Comparison of ENCODE assay signal across 25 cellular contexts in genomic region chr1:191752342-191752741, GRCh38.
A peak's percentile ranks its signal among the peaks of the same experiment; 100 is the strongest.
DNase-seq lines count a peak whose midpoint lies in the region; ATAC-seq, FAIRE-seq and TF ChIP-seq lines count a peak whose summit lies in the region.
"Had no signal": no experiment of that assay in that cellular context is flagged by ENCODE, and none has a peak within 500 bp of the region (broad histone marks: within the 10 kb centered on the region; RNA-seq: fewer than 3 reads in every experiment).

No MANE protein-coding gene starts in this region.

- H3K27me3 ChIP-seq in heart left ventricle = no peaks in the 10 kb centered on the region
- H3K27me3 ChIP-seq: cardiac muscle cell, ovary, transverse colon had no signal

- H3K4me3 ChIP-seq in epithelial cell of proximal tubule (ENCODE audit: low read depth, low read length) (no peak overlapping the region), heart left ventricle (no peak overlapping the region)
- H3K4me3 ChIP-seq: cardiac muscle cell, K562, ovary, transverse colon had no signal

- WGBS in heart left ventricle, 4 donors = 79 to 86% (median 85%) methylated on average over 4 of the region's 4 CpGs

- H3K4me1 ChIP-seq in heart left ventricle = no peaks in the 10 kb centered on the region
- H3K4me1 ChIP-seq: transverse colon had no signal

- TF ChIP-seq POLR2A in heart left ventricle (IDR thresholded peaks at IDR 0.05) = no peak

- H3K36me3 ChIP-seq in heart left ventricle = no peaks in the 10 kb centered on the region
- H3K36me3 ChIP-seq: cardiac muscle cell, ovary, transverse colon had no signal

- no peak overlapping the region for H3K27ac ChIP-seq in heart left ventricle
- H3K27ac ChIP-seq: cardiac muscle cell, ovary, transverse colon had no signal

- TF ChIP-seq CTCF in D721Med (IDR thresholded peaks at IDR 0.05; ENCODE audit: insufficient read depth, missing control alignments) (peak; percentile 16), epithelial cell of proximal tubule (conservative IDR thresholded peaks at IDR 0.05; ENCODE audit: low read depth, low read length) (peak; percentile 39), heart left ventricle (IDR thresholded peaks at IDR 0.05) (no peak)

- DNase-seq in D721Med (ENCODE audit: insufficient read length, low spot score) (no peak), H4 (ENCODE audit: low spot score) (peak; percentile 10), OCI-M1 (lab: John Stamatoyannopoulos, UW) (peak; percentile 14), epithelial cell of proximal tubule (ENCODE audit: low read depth) (no peak), heart left ventricle (no peak), mesenteric fat pad (ENCODE audit: low spot score) (no peak), COLO668 (lab: John Stamatoyannopoulos, UW; ENCODE audit: unreplicated experiment) (no peak)
- DNase-seq: activated CD8-positive, alpha-beta memory T cell treated with anti-CD3 and anti-CD28 coated beads for 24 hours; activated naive CD4-positive, alpha-beta T cell treated with anti-CD3 and anti-CD28 coated beads, Interleukin-2, amount 10 ng/mL, durations not matched to agents 7 days and 5 days; activated T-cell treated with anti-CD3 and anti-CD28 coated beads, Interleukin-2, amount 50 U/mL, for 24 hours; amygdala; DMS79 treated with DMSO at 0.1 percent for 48 hours; GOT3; left colon; naive thymus-derived CD8-positive, alpha-beta T cell; NCI-H1694 treated with DMSO at 0.1 percent for 48 hours; NCI-H345; NK-92 treated with Interleukin-12 subunit alpha and Interleukin-12 subunit beta, amount 100 ng/mL, for 24 hours; ovary; transverse colon had no signal

- no peak for ATAC-seq in heart left ventricle
- no peak for ATAC-seq in GM18502 (IDR thresholded peaks at IDR 0.05; ENCODE audit: poor library complexity, unreplicated experiment)
- ATAC-seq: activated CD4-positive, CD25-positive, alpha-beta regulatory T cell treated with anti-CD3 and anti-CD28 coated beads, Interleukin-2, amount 50 U/mL, for 24 hours; K562; left colon; naive thymus-derived CD8-positive, alpha-beta T cell; sciatic nerve had no signal

- FAIRE-seq in D721Med (lab: Jason Lieb, UNC) = no peak
- FAIRE-seq: K562 had no signal

- H3K9me3 ChIP-seq in heart left ventricle = peaks cover 0 to 6% (median 0%) of the 10 kb centered on the region in 12 donors
- H3K9me3 ChIP-seq: ovary, transverse colon had no signal

- intact Hi-C loops in heart left ventricle (cut with DNase I) = no loop called here

Comparison
In these comparisons a context has a peak if more than half of its experiments do, and no peak if none do; other contexts are left out.
1. DNase-seq: peak in H4 (single experiment) and OCI-M1 (single experiment); none in D721Med (single experiment), epithelial cell of proximal tubule (single experiment), heart left ventricle (0 of 5), mesenteric fat pad (single experiment) and COLO668 (single experiment).
2. CTCF ChIP-seq: peak in D721Med (single experiment) and epithelial cell of proximal tubule (single experiment); none in heart left ventricle (0 of 12).